Comparison of ENCODE assay signal across 13 cellular contexts in genomic region chr2:198762456-198762855, GRCh38.
"Had no signal": no experiment of that assay in that cellular context is flagged by ENCODE, and none has a peak within 500 bp of the region (broad histone marks: within the 10 kb centered on the region; RNA-seq: fewer than 3 reads in every experiment).

No MANE protein-coding gene starts in this region.

- H2AFZ ChIP-seq: hepatocyte had no signal

- H3K27ac ChIP-seq: brain microvascular endothelial cell, epithelial cell of prostate, hepatocyte, ovary, thoracic aorta had no signal

- H3K4me3 ChIP-seq: hepatocyte, ovary, thoracic aorta had no signal

- ATAC-seq: effector memory CD8-positive, alpha-beta T cell; left ventricle myocardium superior had no signal

- H3K9me3 ChIP-seq: ovary, thoracic aorta had no signal

- H3K36me3 ChIP-seq: brain microvascular endothelial cell, ovary, thoracic aorta had no signal

- H3K27me3 ChIP-seq: brain microvascular endothelial cell, hepatocyte, ovary had no signal

- DNase-seq: activated CD4-positive, CD25-positive, alpha-beta regulatory T cell; activated effector memory CD4-positive, alpha-beta T cell treated with Interleukin-2 at 50 U/mL for 16 hours; activated T-cell treated with anti-CD3 and anti-CD28 coated beads, Interleukin-2, amount 50 U/mL, for 24 hours; amniotic stem cell; brain microvascular endothelial cell; effector memory CD8-positive, alpha-beta T cell; left ventricle myocardium superior; ovary; stimulated activated CD4-positive, alpha-beta T cell treated with anti-CD3 and anti-CD28 coated beads, Interleukin-4, amount 100 ng/mL, for 1 hour; stimulated activated CD8-positive, alpha-beta memory T cell treated with anti-CD3 and anti-CD28 coated beads, Interleukin-4, amount 100 ng/mL, for 48 hours had no signal

- H3K79me2 ChIP-seq: hepatocyte had no signal

- H3K4me2 ChIP-seq: hepatocyte had no signal
